In genomic region chr2:112187805-112188596, GRCh38 we compare ENCODE assay signal across 1 cellular context.
TF ChIP-seq lines count a peak whose summit lies in the region.

No MANE protein-coding gene starts in this region.

TF ChIP-seq in GM23338, 12 proteins besides CTCF, POLR2A, EP300 and RAD21 (continued from another document):
- TF ChIP-seq REST (IDR thresholded peaks at IDR 0.05; ENCODE audit: unreplicated experiment): no peak
